ENCODE assay signal across 26 cellular contexts in genomic region chr3:172543419-172543818, GRCh38.
"Had no signal": no experiment of that assay in that cellular context is flagged by ENCODE, and none has a peak within 500 bp of the region (broad histone marks: within the 10 kb centered on the region; RNA-seq: fewer than 3 reads in every experiment).

No MANE protein-coding gene starts in this region.

- H3K4me3 ChIP-seq: breast epithelium, heart left ventricle, lung, mucosa of descending colon, skin epidermis had no signal

- H3K9me3 ChIP-seq: breast epithelium, mucosa of descending colon had no signal

- H3K27me3 ChIP-seq: breast epithelium, heart left ventricle had no signal

- H3K36me3 ChIP-seq: breast epithelium, heart left ventricle had no signal

- DNase-seq: activated CD8-positive, alpha-beta memory T cell treated with anti-CD3 and anti-CD28 coated beads, Interleukin-2, amount 10 ng/mL, durations not matched to agents 7 days and 5 days; activated CD8-positive, alpha-beta T cell treated with anti-CD3 and anti-CD28 coated beads, Interleukin-2, amount 10 ng/mL, durations not matched to agents 7 days and 5 days; activated T-cell treated with anti-CD3 and anti-CD28 coated beads, Interleukin-2, amount 50 U/mL, for 48 hours; central memory CD4-positive, alpha-beta T cell; foreskin fibroblast; heart left ventricle; hypothalamus; kidney glomerular epithelial cell; mesendoderm; mucosa of descending colon; posterior cingulate gyrus; stimulated activated CD4-positive, alpha-beta T cell treated with anti-CD3 and anti-CD28 coated beads, Interleukin-4, amount 100 ng/mL, for 4 hours; stimulated activated CD8-positive, alpha-beta memory T cell treated with anti-CD3 and anti-CD28 coated beads, Interleukin-4, amount 100 ng/mL, for 48 hours; stimulated activated naive CD8-positive, alpha-beta T cell treated with anti-CD3 and anti-CD28 coated beads, Interleukin-15, amount 100 ng/mL, for 72 hours; substantia nigra; T-helper 2 cell had no signal

- ATAC-seq: activated CD8-positive, alpha-beta memory T cell treated with anti-CD3 and anti-CD28 coated beads, Interleukin-2, amount 10 ng/mL, durations not matched to agents 7 days and 5 days; activated CD8-positive, alpha-beta T cell treated with anti-CD3 and anti-CD28 coated beads, Interleukin-2, amount 10 ng/mL, durations not matched to agents 7 days and 5 days; activated naive CD4-positive, alpha-beta T cell treated with anti-CD3 and anti-CD28 coated beads, Interleukin-2, amount 50 U/mL, for 72 hours; esophagus mucosa; heart left ventricle; left lobe of liver; natural killer cell treated with Interleukin-12 subunit alpha and Interleukin-12 subunit beta and Interleukin-15 and Interleukin-18, amount 100 ng/mL, for 72 hours; sciatic nerve; stimulated activated memory B cell treated with anti-CD40 and anti-IgM and Interleukin-4, amounts not matched to agents 10 μg/mL and 1 μg/mL and 100 μg/mL, for 72 hours; stimulated activated naive CD8-positive, alpha-beta T cell treated with anti-CD3 and anti-CD28 coated beads, Interleukin-15, amount 100 ng/mL, for 72 hours; WTC11 had no signal
